8 cellular contexts compared by ENCODE assay signal in the genomic region with DNA sequence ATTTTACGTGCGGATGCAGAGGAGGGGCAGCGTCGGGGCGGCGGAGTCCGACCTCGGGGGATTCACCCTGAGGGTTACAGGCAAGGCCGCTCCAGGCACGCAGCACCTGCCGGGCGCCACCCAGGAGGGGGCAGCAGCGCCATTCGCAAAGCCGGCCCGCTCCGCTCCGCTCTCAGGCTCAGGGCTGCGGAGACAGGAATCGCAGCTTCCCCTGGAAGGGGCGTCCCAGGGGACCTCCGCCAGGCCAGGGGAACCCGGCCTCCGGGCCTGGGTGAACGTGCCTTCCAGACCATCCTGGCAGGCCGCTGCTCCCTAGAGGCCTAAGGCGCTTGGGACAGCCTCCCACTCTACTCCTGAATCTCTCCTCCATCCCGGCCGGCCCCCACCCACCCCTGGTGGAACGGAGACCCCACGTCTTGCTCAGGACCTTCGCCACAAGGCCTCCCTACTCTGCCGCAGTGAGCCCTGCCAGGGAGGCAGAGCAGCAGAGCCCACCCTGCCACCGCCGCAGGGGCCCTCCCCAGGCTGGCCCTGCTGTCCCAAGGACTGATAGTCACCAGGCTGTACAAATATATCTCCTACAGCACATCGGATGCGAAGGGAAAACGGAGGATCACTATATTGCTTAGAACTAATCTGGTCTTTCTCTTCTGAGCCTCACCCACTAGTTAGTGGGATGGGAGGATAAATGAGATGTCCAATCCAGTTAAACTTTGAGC.
A peak's percentile ranks its signal among the peaks of the same experiment; 100 is the strongest.
DNase-seq lines count a peak whose midpoint lies in the region; ATAC-seq and TF ChIP-seq lines count a peak whose summit lies in the region.

No MANE protein-coding gene starts in this region.

- peak overlapping the region; percentile 75 for H3K9ac ChIP-seq in iPS-18a (ENCODE audit: low read length)

- peak; percentile 92 for TF ChIP-seq CTCF in AG09319 (IDR thresholded peaks at IDR 0.05; ENCODE audit: low read depth, low read length)

- H3K4me1 ChIP-seq in iPS-18a (ENCODE audit: control insufficient read depth, low read depth, low read length) = peaks cover 30% of the 10 kb centered on the region

- H3K4me3 ChIP-seq in iPS-18a (ENCODE audit: low read length) = peak overlapping the region; percentile 61

- no peaks in the 10 kb centered on the region for H3K9me3 ChIP-seq in iPS-18a (ENCODE audit: control insufficient read depth, low read depth, low read length)

- peak; percentile 90 for ATAC-seq in HG03280 (IDR thresholded peaks at IDR 0.05; ENCODE audit: unreplicated experiment)

- no peak for DNase-seq in AG09319 (ENCODE audit: extremely low read depth, low read depth)
- peak; percentile 47 for DNase-seq in GM19240 (ENCODE audit: insufficient read length, low spot score)
- peak; percentile 12 for DNase-seq in T follicular helper cell (ENCODE audit: low read depth)
- DNase-seq in amygdala (lab: John Stamatoyannopoulos, UW) = peak in 39 of 56 donors; percentile 5 to 72 (median 29)
- peak; percentile 38 to 72 for DNase-seq in stimulated activated CD4-positive, alpha-beta T cell treated with anti-CD3 and anti-CD28 coated beads, Interleukin-15, amount 100 ng/mL, for 1 hour (ENCODE audit: low read depth in 1 of 2, low spot score in 1 of 2)
- no peak for DNase-seq in NK-92 treated with Interleukin-12 subunit alpha and Interleukin-12 subunit beta, amount 100 ng/mL, for 24 hours (lab: John Stamatoyannopoulos, UW)

- H3K27me3 ChIP-seq in iPS-18a (ENCODE audit: control insufficient read depth, insufficient read depth, low read length) = no peaks in the 10 kb centered on the region

- H3K36me3 ChIP-seq in iPS-18a (ENCODE audit: control insufficient read depth, low read depth, low read length) = no peaks in the 10 kb centered on the region

- peak overlapping the region; percentile 83 for H3K27ac ChIP-seq in iPS-18a (ENCODE audit: low read length)

Comparison
In these comparisons a context has a peak if more than half of its experiments do, and no peak if none do; other contexts are left out.
1. DNase-seq: peak in GM19240 (single experiment), T follicular helper cell (single experiment), amygdala (39 of 56) and stimulated activated CD4-positive, alpha-beta T cell treated with anti-CD3 and anti-CD28 coated beads, Interleukin-15, amount 100 ng/mL, for 1 hour (2 of 2); none in AG09319 (single experiment) and NK-92 treated with Interleukin-12 subunit alpha and Interleukin-12 subunit beta, amount 100 ng/mL, for 24 hours (single experiment).